ENCODE assay signal across 1 cellular context in genomic region chr7:73980206-73980605, GRCh38.
TF ChIP-seq lines count a peak whose summit lies in the region.

No MANE protein-coding gene starts in this region.

TF ChIP-seq in HepG2, 621 proteins besides CTCF, POLR2A, EP300 and RAD21 (continued from another document and continues in another):
- no peak for TF ChIP-seq SKI (IDR thresholded peaks at IDR 0.05; ENCODE audit: partially characterized antibody)
- TF ChIP-seq ZNF562 (CRISPR knock-in tag; IDR thresholded peaks at IDR 0.05; ENCODE audit: borderline replicate concordance) = no peak
- no peak for TF ChIP-seq ZNF704 (CRISPR knock-in tag; IDR thresholded peaks at IDR 0.05; ENCODE audit: borderline replicate concordance)
- TF ChIP-seq ZMAT3 (CRISPR knock-in tag; conservative IDR thresholded peaks at IDR 0.05) = no peak
- TF ChIP-seq ZNF670 (CRISPR knock-in tag; IDR thresholded peaks at IDR 0.05; ENCODE audit: borderline replicate concordance) = no peak
- TF ChIP-seq ZGPAT (CRISPR knock-in tag; IDR thresholded peaks at IDR 0.05) = peak; percentile 39; the same call in 1 of the 2 replicates
- no peak for TF ChIP-seq HNRNPH1 (optimal IDR thresholded peaks at IDR 0.05; ENCODE audit: low read depth, low read length)
- TF ChIP-seq HNRNPK (IDR thresholded peaks at IDR 0.05; ENCODE audit: low read depth, low read length, poor library complexity, severe bottlenecking) = no peak
- no peak for TF ChIP-seq ARHGAP35 (CRISPR knock-in tag; IDR thresholded peaks at IDR 0.05; ENCODE audit: borderline replicate concordance)
- no peak for TF ChIP-seq IKZF4 (CRISPR knock-in tag; IDR thresholded peaks at IDR 0.05; ENCODE audit: borderline replicate concordance, low read depth, not compliant biosample characterization)
- TF ChIP-seq ETS1 (CRISPR knock-in tag; IDR thresholded peaks at IDR 0.05) = no peak
- TF ChIP-seq ZSCAN31 (CRISPR knock-in tag; IDR thresholded peaks at IDR 0.05; ENCODE audit: low read depth) = no peak
- no peak for TF ChIP-seq ZNF768 (CRISPR knock-in tag; IDR thresholded peaks at IDR 0.05)
- TF ChIP-seq FOSL2 (CRISPR knock-in tag; IDR thresholded peaks at IDR 0.05) = peak; percentile 17; the same call in 1 of the 2 replicates
- TF ChIP-seq IKZF5 (CRISPR knock-in tag; IDR thresholded peaks at IDR 0.05) = peak; percentile 68; the same call in 1 of the 2 replicates
- no peak for TF ChIP-seq TBX3 (IDR thresholded peaks at IDR 0.05; ENCODE audit: borderline replicate concordance)
- no peak for TF ChIP-seq ZNF543 (CRISPR knock-in tag; IDR thresholded peaks at IDR 0.05)
- peak; percentile 85; the same call in 1 of the 2 replicates for TF ChIP-seq ZNF644 (CRISPR knock-in tag; IDR thresholded peaks at IDR 0.05; ENCODE audit: low read depth)
- no peak for TF ChIP-seq TMF1 (CRISPR knock-in tag; IDR thresholded peaks at IDR 0.05; ENCODE audit: low read depth)
- TF ChIP-seq SMAD1 (CRISPR knock-in tag; IDR thresholded peaks at IDR 0.05; ENCODE audit: borderline replicate concordance, low read depth) = no peak
- no peak for TF ChIP-seq KDM5A (IDR thresholded peaks at IDR 0.05; ENCODE audit: borderline replicate concordance, low read length)
- no peak for TF ChIP-seq PRDM10 (CRISPR knock-in tag; IDR thresholded peaks at IDR 0.05; ENCODE audit: low read depth)
- no peak for TF ChIP-seq YEATS2 (CRISPR knock-in tag; IDR thresholded peaks at IDR 0.05; ENCODE audit: borderline replicate concordance)
- TF ChIP-seq BATF2 (CRISPR knock-in tag; IDR thresholded peaks at IDR 0.05) = no peak
- TF ChIP-seq CBX1 (IDR thresholded peaks at IDR 0.05; ENCODE audit: low read depth) = peak; percentile 33
- TF ChIP-seq HNF4A (CRISPR knock-in tag; IDR thresholded peaks at IDR 0.05) = peak; percentile 91
- TF ChIP-seq ATF4 (CRISPR knock-in tag; IDR thresholded peaks at IDR 0.05) = no peak
- no peak for TF ChIP-seq ZNF136 (CRISPR knock-in tag; IDR thresholded peaks at IDR 0.05; ENCODE audit: low read depth)
- no peak for TF ChIP-seq ATF3 (CRISPR knock-in tag; IDR thresholded peaks at IDR 0.05)
- TF ChIP-seq MAF1 (CRISPR knock-in tag; IDR thresholded peaks at IDR 0.05; ENCODE audit: borderline replicate concordance) = no peak
- TF ChIP-seq ZNF281 (CRISPR knock-in tag; IDR thresholded peaks at IDR 0.05; ENCODE audit: borderline replicate concordance) = no peak
- TF ChIP-seq E2F5 (CRISPR knock-in tag; conservative IDR thresholded peaks at IDR 0.05) = no peak
- no peak for TF ChIP-seq ZNF720 (CRISPR knock-in tag; IDR thresholded peaks at IDR 0.05)
- TF ChIP-seq ZNF749 (CRISPR knock-in tag; IDR thresholded peaks at IDR 0.05; ENCODE audit: borderline replicate concordance) = no peak
- TF ChIP-seq HHEX (CRISPR knock-in tag; IDR thresholded peaks at IDR 0.05) = peak; percentile 38; the same call in 1 of the 2 replicates
- TF ChIP-seq ZNF44 (CRISPR knock-in tag; IDR thresholded peaks at IDR 0.05) = no peak
- TF ChIP-seq RXRB (CRISPR knock-in tag; IDR thresholded peaks at IDR 0.05; ENCODE audit: borderline replicate concordance) = peak; percentile 68
- no peak for TF ChIP-seq ZNF513 (CRISPR knock-in tag; conservative IDR thresholded peaks at IDR 0.05)
- TF ChIP-seq CC2D1A (CRISPR knock-in tag; IDR thresholded peaks at IDR 0.05) = no peak
- no peak for TF ChIP-seq ZNF207 (IDR thresholded peaks at IDR 0.05; ENCODE audit: borderline replicate concordance)
- TF ChIP-seq REL (CRISPR knock-in tag; conservative IDR thresholded peaks at IDR 0.05) = no peak
- TF ChIP-seq ZBED4 (CRISPR knock-in tag; IDR thresholded peaks at IDR 0.05; ENCODE audit: borderline replicate concordance) = peak; percentile 60; the same call in 1 of the 2 replicates
